In the genomic region with DNA sequence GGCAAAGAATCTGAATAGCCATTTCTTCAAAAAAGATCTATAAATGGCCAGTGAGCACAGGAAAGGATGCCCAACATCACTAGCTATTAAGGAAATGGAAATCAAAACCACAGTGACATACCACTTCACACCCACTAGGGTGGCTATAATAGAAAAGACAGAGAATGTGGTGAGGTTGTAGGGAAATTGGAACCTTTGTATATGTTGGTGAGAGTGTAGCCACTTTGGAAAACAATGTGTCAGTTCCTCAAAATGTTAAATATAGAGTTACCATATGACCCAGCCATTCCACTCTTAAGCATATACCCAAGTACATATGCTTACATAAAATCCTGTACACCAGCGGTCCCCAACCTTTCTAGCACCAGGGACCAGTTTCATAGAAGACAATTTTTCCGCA, we compare ENCODE assay signal across 32 cellular contexts.
DNase-seq lines count a peak whose midpoint lies in the region; TF ChIP-seq lines count a peak whose summit lies in the region.
"Had no signal": no experiment of that assay in that cellular context is flagged by ENCODE, and none has a peak within 500 bp of the region (broad histone marks: within the 10 kb centered on the region; RNA-seq: fewer than 3 reads in every experiment).

No MANE protein-coding gene starts in this region.

- no peak overlapping the region for H2BK120ac ChIP-seq in H9 (ENCODE audit: low read depth, low read length, poor library complexity, severe bottlenecking)

- H3K79me2 ChIP-seq in H9 (ENCODE audit: insufficient read depth, low read length) (no peaks in the 10 kb centered on the region), Karpas-422 (ENCODE audit: low read length) (no peaks in the 10 kb centered on the region)

- H4K5ac ChIP-seq in H9 (ENCODE audit: insufficient read length, low read depth, low read length), result no peak overlapping the region

- H3K27ac Mint-ChIP-seq in H9 (no peak overlapping the region), progenitor cell of endocrine pancreas (no peak overlapping the region)
- H3K27ac Mint-ChIP-seq: activated CD4-positive, alpha-beta T cell treated with anti-CD3 and anti-CD28 coated beads, Interleukin-2, amount 10 ng/mL, durations not matched to agents 24 days and 14 days; activated naive CD8-positive, alpha-beta T cell treated with anti-CD3 and anti-CD28 coated beads, Interleukin-2, amount 10 ng/mL, durations not matched to agents 7 days and 5 days; activated T-cell treated with anti-CD3 and anti-CD28 coated beads, Interleukin-2, amount 50 U/mL, for 24 hours; naive thymus-derived CD8-positive, alpha-beta T cell; T-cell; WTC11 had no signal

- H3K56ac ChIP-seq in H9 (ENCODE audit: insufficient read length, low read depth, low read length), result no peak overlapping the region

- TF ChIP-seq CTCF in H9 (conservative IDR thresholded peaks at IDR 0.05) (peak; percentile 39), progenitor cell of endocrine pancreas (IDR thresholded peaks at IDR 0.05; ENCODE audit: unreplicated experiment) (peak; percentile 9)

- no peaks in the 10 kb centered on the region for H3K23me2 ChIP-seq in H9 (ENCODE audit: insufficient read length, low read depth, low read length, poor library complexity, severe bottlenecking)

- H3K9me3 ChIP-seq in BLaER1 treated with 17β-estradiol and CSF1 and Interleukin-3, amounts not matched to agents 10 nM and 100 nM (replicated peaks in 1 of 11), result peaks cover 0 to 14% (median 0%) of the 10 kb centered on the region in 11 experiments; a peak in 1 of 22 replicates
- H3K9me3 ChIP-seq in H9 (ENCODE audit: control insufficient read depth, low read depth, low read length) (no peaks in the 10 kb centered on the region), Karpas-422 (ENCODE audit: low read length) (no peaks in the 10 kb centered on the region)
- H3K9me3 ChIP-seq: ascending aorta, stomach, uterus had no signal

- H3K14ac ChIP-seq in H9 (ENCODE audit: insufficient read depth, low read length), result no peak overlapping the region

- peak overlapping the region in 8 of 11 experiments; percentile 0 to 53 (median 25); a peak in 11 of 22 replicates for H3K4me2 ChIP-seq in BLaER1 treated with 17β-estradiol and CSF1 and Interleukin-3, amounts not matched to agents 10 nM and 100 nM
- no peak overlapping the region for H3K4me2 ChIP-seq in H9 (ENCODE audit: insufficient read depth, insufficient read length, low read length)
- H3K4me2 ChIP-seq in Karpas-422 (ENCODE audit: low read depth, low read length, poor library complexity, severe bottlenecking), result no peak overlapping the region

- no peaks in the 10 kb centered on the region for H3K9me2 ChIP-seq in Karpas-422 (replicated peaks; ENCODE audit: insufficient read depth, low read length)

- H3K79me1 ChIP-seq in H9 (ENCODE audit: insufficient read depth, low read depth, low read length, poor library complexity, severe bottlenecking), result no peaks in the 10 kb centered on the region

- peaks cover 0 to 14% (median 0%) of the 10 kb centered on the region in 11 experiments; a peak in 4 of 22 replicates for H3K27me3 ChIP-seq in BLaER1 treated with 17β-estradiol and CSF1 and Interleukin-3, amounts not matched to agents 10 nM and 100 nM
- H3K27me3 ChIP-seq in H9 (ENCODE audit: insufficient read depth, low read length), result no peaks in the 10 kb centered on the region
- H3K27me3 ChIP-seq in Karpas-422 (ENCODE audit: low read length), result no peaks in the 10 kb centered on the region; the same call in 1 of the 2 replicates
- H3K27me3 ChIP-seq: ascending aorta, stomach, uterus had no signal

- H3T11ph ChIP-seq in H9 (ENCODE audit: low read length), result no peak overlapping the region

- no peak overlapping the region for H4K91ac ChIP-seq in H9 (ENCODE audit: insufficient read length, low read depth, low read length)

- no peak overlapping the region for H2AFZ ChIP-seq in H9 (ENCODE audit: low read length)
- no peak overlapping the region for H2AFZ ChIP-seq in Karpas-422 (ENCODE audit: low read length)
- H2AFZ ChIP-seq: GM23248 had no signal

- no peak overlapping the region for H2BK12ac ChIP-seq in H9 (ENCODE audit: insufficient read length, low read depth, low read length)

- peaks cover 0 to 14% (median 10%) of the 10 kb centered on the region in 10 experiments; a peak in 16 of 20 replicates for H3K4me1 ChIP-seq in BLaER1 treated with 17β-estradiol and CSF1 and Interleukin-3, amounts not matched to agents 10 nM and 100 nM
- H3K4me1 ChIP-seq in H9 (ENCODE audit: insufficient read depth, low read length), result no peaks in the 10 kb centered on the region
- H3K4me1 ChIP-seq in Karpas-422 (ENCODE audit: low read length), result peaks cover 10% of the 10 kb centered on the region
- H3K4me1 ChIP-seq: ascending aorta, stomach, uterus had no signal

- no peak overlapping the region for H3K4me3 ChIP-seq in BLaER1 treated with 17β-estradiol and CSF1 and Interleukin-3, amounts not matched to agents 10 nM and 100 nM
- H3K4me3 ChIP-seq in Karpas-422 (ENCODE audit: low read length), result no peak overlapping the region
- H3K4me3 ChIP-seq: ascending aorta, GM23248, lung, skin epidermis, stomach, uterus had no signal

- H2BK15ac ChIP-seq in H9 (ENCODE audit: low read depth, low read length), result no peak overlapping the region

- no CpG with 5 or more reads among the region's 2 CpGs for WGBS in H9 (ENCODE audit: extremely low coverage, insufficient read length, low lambda C conversion rate)

- DNase-seq in H9 (no peak), OCI-M1 (lab: John Stamatoyannopoulos, UW) (peak; percentile 17), progenitor cell of endocrine pancreas (ENCODE audit: low spot score, unreplicated experiment) (no peak), cerebellum (ENCODE audit: low spot score) (no peak), NCI-H69 (lab: John Stamatoyannopoulos, UW) (no peak), Karpas-422 (no peak)
- DNase-seq: activated CD4-positive, alpha-beta T cell treated with anti-CD3 and anti-CD28 coated beads, Interleukin-2, amount 10 ng/mL, durations not matched to agents 24 days and 14 days; activated gamma-delta T cell; activated naive CD8-positive, alpha-beta T cell treated with anti-CD3 and anti-CD28 coated beads, Interleukin-2, amount 10 ng/mL, durations not matched to agents 7 days and 5 days; activated T-cell treated with anti-CD3 and anti-CD28 coated beads, Interleukin-2, amount 50 U/mL, for 24 hours; C1 segment of cervical spinal cord; COR-L47; DMS79 treated with DMSO at 0.1 percent for 48 hours; GF-D8; GM23248; hippocampal formation; left cardiac atrium; naive thymus-derived CD8-positive, alpha-beta T cell; NCI-H1105 treated with DMSO at 0.1 percent for 48 hours; NCI-H2029; NCI-H2227 treated with DMSO at 0.1 percent for 48 hours; NCI-H748 treated with DMSO at 0.1 percent for 48 hours; occipital lobe; stomach; T-cell; uterus had no signal

- H3K36me3 ChIP-seq in BLaER1 treated with 17β-estradiol and CSF1 and Interleukin-3, amounts not matched to agents 10 nM and 100 nM, result no peaks in the 10 kb centered on the region
- H3K36me3 ChIP-seq in Karpas-422 (ENCODE audit: insufficient read depth, low read length), result no peaks in the 10 kb centered on the region
- H3K36me3 ChIP-seq: ascending aorta, stomach, uterus had no signal

- H4K20me1 ChIP-seq in BLaER1 treated with 17β-estradiol and CSF1 and Interleukin-3, amounts not matched to agents 10 nM and 100 nM, result no peaks in the 10 kb centered on the region; a peak in 1 of 22 replicates
- H4K20me1 ChIP-seq in H9 (ENCODE audit: control insufficient read depth, insufficient read depth, insufficient read length) (no peaks in the 10 kb centered on the region), Karpas-422 (ENCODE audit: insufficient read depth, low read depth, low read length) (no peaks in the 10 kb centered on the region)

- H3K4me3 Mint-ChIP-seq in H9, result no peak overlapping the region
- no peak overlapping the region for H3K4me3 Mint-ChIP-seq in progenitor cell of endocrine pancreas (ENCODE audit: low read depth)
- H3K4me3 Mint-ChIP-seq: activated CD4-positive, alpha-beta T cell treated with anti-CD3 and anti-CD28 coated beads, Interleukin-2, amount 10 ng/mL, durations not matched to agents 24 days and 14 days; activated naive CD8-positive, alpha-beta T cell treated with anti-CD3 and anti-CD28 coated beads, Interleukin-2, amount 10 ng/mL, durations not matched to agents 7 days and 5 days; activated T-cell treated with anti-CD3 and anti-CD28 coated beads, Interleukin-2, amount 50 U/mL, for 24 hours; naive thymus-derived CD8-positive, alpha-beta T cell; T-cell; WTC11 had no signal

- H3K9ac ChIP-seq in BLaER1 treated with 17β-estradiol and CSF1 and Interleukin-3, amounts not matched to agents 10 nM and 100 nM, result no peak overlapping the region
- no peak overlapping the region for H3K9ac ChIP-seq in H9 (ENCODE audit: extremely low read depth, insufficient read length, low read length)
- no peak overlapping the region for H3K9ac ChIP-seq in Karpas-422 (ENCODE audit: low read length)
- H3K9ac ChIP-seq: GM23248 had no signal

- H3K27ac ChIP-seq in BLaER1 treated with 17β-estradiol and CSF1 and Interleukin-3, amounts not matched to agents 10 nM and 100 nM, result no peak overlapping the region
- H3K27ac ChIP-seq in H9 (ENCODE audit: insufficient read length, low read depth, low read length) (no peak overlapping the region), Karpas-422 (ENCODE audit: low read length) (no peak overlapping the region)
- H3K27ac ChIP-seq: ascending aorta, GM23248, RWPE1, skin epidermis, stomach, uterus had no signal

- H3K9me3 Mint-ChIP-seq in H9 (no peaks in the 10 kb centered on the region), progenitor cell of endocrine pancreas (ENCODE audit: low read depth) (no peaks in the 10 kb centered on the region)
- H3K9me3 Mint-ChIP-seq: activated CD4-positive, alpha-beta T cell treated with anti-CD3 and anti-CD28 coated beads, Interleukin-2, amount 10 ng/mL, durations not matched to agents 24 days and 14 days; activated naive CD8-positive, alpha-beta T cell treated with anti-CD3 and anti-CD28 coated beads, Interleukin-2, amount 10 ng/mL, durations not matched to agents 7 days and 5 days; WTC11 had no signal

- H3K4ac ChIP-seq in H9 (ENCODE audit: low read depth, low read length), result no peak overlapping the region

- H3K23ac ChIP-seq in H9 (ENCODE audit: insufficient read length, low read depth, low read length), result no peak overlapping the region

- no peaks in the 10 kb centered on the region; the same call in none of the 2 replicates for H3K27me3 Mint-ChIP-seq in H9 (ENCODE audit: low read depth)
- H3K27me3 Mint-ChIP-seq in progenitor cell of endocrine pancreas, result peaks cover 3% of the 10 kb centered on the region
- H3K27me3 Mint-ChIP-seq: activated CD4-positive, alpha-beta T cell treated with anti-CD3 and anti-CD28 coated beads, Interleukin-2, amount 10 ng/mL, durations not matched to agents 24 days and 14 days had no signal

- no peak overlapping the region for H3K18ac ChIP-seq in H9 (ENCODE audit: insufficient read length, low read depth, low read length)

- H2BK5ac ChIP-seq in H9 (ENCODE audit: insufficient read length, low read length), result no peak overlapping the region

- H4K8ac ChIP-seq in H9 (replicated peaks; ENCODE audit: insufficient read length, low read depth, low read length), result no peak overlapping the region

- H3K4me1 Mint-ChIP-seq in H9 (0 out of 4 replicates have a peak, but pooled peaks cover 0 to 2% of the 10 kb centered on the region in 2 experiments), progenitor cell of endocrine pancreas (ENCODE audit: low read depth) (no peaks in the 10 kb centered on the region)
- H3K4me1 Mint-ChIP-seq: T-cell had no signal

- H3K36me3 Mint-ChIP-seq in H9 (ENCODE audit: insufficient read depth in 1 of 3, low read depth in 3 of 3), result no peaks in the 10 kb centered on the region
- H3K36me3 Mint-ChIP-seq in progenitor cell of endocrine pancreas (ENCODE audit: insufficient read depth), result no peaks in the 10 kb centered on the region
- H3K36me3 Mint-ChIP-seq: activated naive CD8-positive, alpha-beta T cell treated with anti-CD3 and anti-CD28 coated beads, Interleukin-2, amount 10 ng/mL, durations not matched to agents 7 days and 5 days; T-cell; WTC11 had no signal

- H2BK20ac ChIP-seq in H9 (ENCODE audit: low read depth, low read length, poor library complexity, severe bottlenecking), result no peak overlapping the region

- H2AK5ac ChIP-seq in H9 (ENCODE audit: insufficient read length, low read length), result no peak overlapping the region

Comparison
In these comparisons a context has a peak if more than half of its experiments do, and no peak if none do; other contexts are left out.
1. H3K4me2 ChIP-seq: peak in BLaER1 treated with 17β-estradiol and CSF1 and Interleukin-3, amounts not matched to agents 10 nM and 100 nM (8 of 11); none in H9 (single experiment) and Karpas-422 (single experiment).